In the genomic region with DNA sequence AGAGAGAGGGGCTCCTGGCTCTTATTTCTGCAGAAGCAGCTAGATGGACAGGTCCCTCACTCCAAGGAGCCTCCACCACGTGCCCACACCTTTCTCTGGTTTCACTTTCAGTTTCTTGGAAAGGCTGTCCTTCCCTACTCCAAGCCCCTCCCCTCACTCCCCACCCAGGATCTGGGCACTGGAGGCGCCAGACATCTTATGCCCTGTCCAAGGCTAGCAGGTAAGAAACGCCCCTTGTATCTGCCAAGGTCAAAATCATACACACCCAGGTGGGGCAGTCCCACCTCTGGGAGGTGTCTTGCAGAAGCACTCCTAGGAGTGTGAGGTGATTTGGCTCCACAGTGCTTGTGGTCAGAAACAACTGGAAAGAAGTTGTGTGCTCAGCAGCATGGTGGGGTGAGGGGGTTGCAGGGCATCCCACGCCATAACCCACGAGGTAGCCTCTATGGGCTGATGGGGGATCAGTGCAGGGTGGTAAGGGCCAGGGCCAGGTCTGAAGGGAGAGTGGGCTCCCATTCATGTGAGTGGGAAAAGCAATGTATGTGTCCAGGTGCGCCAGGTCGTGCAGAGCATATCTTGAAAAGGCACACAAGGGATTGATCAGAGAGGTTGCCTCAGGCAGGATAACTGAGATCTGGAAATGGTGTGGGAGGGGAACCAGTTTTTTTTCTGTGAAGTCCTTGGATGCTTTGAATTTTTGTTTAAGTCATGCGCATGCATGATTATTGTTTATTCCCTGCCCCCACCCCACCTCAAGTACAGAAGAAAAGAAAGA, we compare ENCODE assay signal across 1 cellular context.
A peak's percentile ranks its signal among the peaks of the same experiment; 100 is the strongest.
TF ChIP-seq lines count a peak whose summit lies in the region.

No MANE protein-coding gene starts in this region.

TF ChIP-seq in K562, 482 proteins besides CTCF, POLR2A, EP300 and RAD21 (continued from another document):
- TF ChIP-seq, protein P1, sequence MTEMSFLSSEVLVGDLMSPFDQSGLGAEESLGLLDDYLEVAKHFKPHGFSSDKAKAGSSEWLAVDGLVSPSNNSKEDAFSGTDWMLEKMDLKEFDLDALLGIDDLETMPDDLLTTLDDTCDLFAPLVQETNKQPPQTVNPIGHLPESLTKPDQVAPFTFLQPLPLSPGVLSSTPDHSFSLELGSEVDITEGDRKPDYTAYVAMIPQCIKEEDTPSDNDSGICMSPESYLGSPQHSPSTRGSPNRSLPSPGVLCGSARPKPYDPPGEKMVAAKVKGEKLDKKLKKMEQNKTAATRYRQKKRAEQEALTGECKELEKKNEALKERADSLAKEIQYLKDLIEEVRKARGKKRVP (CRISPR knock-in tag; IDR thresholded peaks at IDR 0.05) = no peak
- TF ChIP-seq, protein P2, sequence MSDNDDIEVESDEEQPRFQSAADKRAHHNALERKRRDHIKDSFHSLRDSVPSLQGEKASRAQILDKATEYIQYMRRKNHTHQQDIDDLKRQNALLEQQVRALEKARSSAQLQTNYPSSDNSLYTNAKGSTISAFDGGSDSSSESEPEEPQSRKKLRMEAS (CRISPR knock-in tag; IDR thresholded peaks at IDR 0.05) = peak; percentile 74
- TF ChIP-seq POU5F1 (IDR thresholded peaks at IDR 0.05; ENCODE audit: borderline replicate concordance, low read depth, low read length, partially characterized antibody) (no peak), NR3C1 (CRISPR knock-in tag; IDR thresholded peaks at IDR 0.05) (no peak), MTA3 (IDR thresholded peaks at IDR 0.05; ENCODE audit: borderline replicate concordance) (no peak), RAD51 (IDR thresholded peaks at IDR 0.05; ENCODE audit: borderline replicate concordance, low read depth) (peak; percentile 74), POLR2G (IDR thresholded peaks at IDR 0.05; ENCODE audit: low read depth, low read length) (no peak), FOXJ3 (CRISPR knock-in tag; IDR thresholded peaks at IDR 0.05) (no peak), IRF2 (CRISPR knock-in tag; IDR thresholded peaks at IDR 0.05) (peak; percentile 96), U2AF1 (optimal IDR thresholded peaks at IDR 0.05; ENCODE audit: low read depth, low read length) (no peak), GABPB1 (CRISPR knock-in tag; IDR thresholded peaks at IDR 0.05) (peak; percentile 36; the same call in 1 of the 2 replicates), KDM1A (IDR thresholded peaks at IDR 0.05) (no peak), RHOXF2B (CRISPR knock-in tag; conservative IDR thresholded peaks at IDR 0.05) (no peak), ZNF717 (CRISPR knock-in tag; IDR thresholded peaks at IDR 0.05) (no peak), NFYB (IDR thresholded peaks at IDR 0.05; ENCODE audit: extremely low read depth, insufficient read length) (no peak), ZNF551 (CRISPR knock-in tag; IDR thresholded peaks at IDR 0.05) (no peak), KLF6 (CRISPR knock-in tag; IDR thresholded peaks at IDR 0.05; ENCODE audit: borderline replicate concordance) (0 out of 2 replicates have a peak, but pooled peaks have one; percentile 8), CUX1 (CRISPR knock-in tag; IDR thresholded peaks at IDR 0.05) (no peak), ZNF318 (IDR thresholded peaks at IDR 0.05; ENCODE audit: borderline replicate concordance in 1 of 2, low read depth in 1 of 2) (peak in 1 of 2 experiments; percentile 73; a peak in 2 of 4 replicates), HDAC2 (IDR thresholded peaks at IDR 0.05) (no peak), ILF3 (IDR thresholded peaks at IDR 0.05; ENCODE audit: borderline replicate concordance) (no peak)
- TF ChIP-seq, protein P3, sequence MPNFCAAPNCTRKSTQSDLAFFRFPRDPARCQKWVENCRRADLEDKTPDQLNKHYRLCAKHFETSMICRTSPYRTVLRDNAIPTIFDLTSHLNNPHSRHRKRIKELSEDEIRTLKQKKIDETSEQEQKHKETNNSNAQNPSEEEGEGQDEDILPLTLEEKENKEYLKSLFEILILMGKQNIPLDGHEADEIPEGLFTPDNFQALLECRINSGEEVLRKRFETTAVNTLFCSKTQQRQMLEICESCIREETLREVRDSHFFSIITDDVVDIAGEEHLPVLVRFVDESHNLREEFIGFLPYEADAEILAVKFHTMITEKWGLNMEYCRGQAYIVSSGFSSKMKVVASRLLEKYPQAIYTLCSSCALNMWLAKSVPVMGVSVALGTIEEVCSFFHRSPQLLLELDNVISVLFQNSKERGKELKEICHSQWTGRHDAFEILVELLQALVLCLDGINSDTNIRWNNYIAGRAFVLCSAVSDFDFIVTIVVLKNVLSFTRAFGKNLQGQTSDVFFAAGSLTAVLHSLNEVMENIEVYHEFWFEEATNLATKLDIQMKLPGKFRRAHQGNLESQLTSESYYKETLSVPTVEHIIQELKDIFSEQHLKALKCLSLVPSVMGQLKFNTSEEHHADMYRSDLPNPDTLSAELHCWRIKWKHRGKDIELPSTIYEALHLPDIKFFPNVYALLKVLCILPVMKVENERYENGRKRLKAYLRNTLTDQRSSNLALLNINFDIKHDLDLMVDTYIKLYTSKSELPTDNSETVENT (CRISPR knock-in tag; IDR thresholded peaks at IDR 0.05) = no peak
- TF ChIP-seq, protein P4, sequence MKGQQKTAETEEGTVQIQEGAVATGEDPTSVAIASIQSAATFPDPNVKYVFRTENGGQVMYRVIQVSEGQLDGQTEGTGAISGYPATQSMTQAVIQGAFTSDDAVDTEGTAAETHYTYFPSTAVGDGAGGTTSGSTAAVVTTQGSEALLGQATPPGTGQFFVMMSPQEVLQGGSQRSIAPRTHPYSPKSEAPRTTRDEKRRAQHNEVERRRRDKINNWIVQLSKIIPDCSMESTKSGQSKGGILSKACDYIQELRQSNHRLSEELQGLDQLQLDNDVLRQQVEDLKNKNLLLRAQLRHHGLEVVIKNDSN (CRISPR knock-in tag; IDR thresholded peaks at IDR 0.05) = peak; percentile 85
